In genomic region chr1:214720561-214720960, GRCh38 we compare ENCODE assay signal across 1 cellular context.
TF ChIP-seq lines count a peak whose summit lies in the region.

No MANE protein-coding gene starts in this region.

TF ChIP-seq in GM23338, 12 proteins besides CTCF, POLR2A, EP300 and RAD21 (continued from another document):
- TF ChIP-seq REST (IDR thresholded peaks at IDR 0.05; ENCODE audit: unreplicated experiment) = no peak
- TF ChIP-seq ZNF114 (CRISPR knock-in tag; IDR thresholded peaks at IDR 0.05) = no peak
- no peak for TF ChIP-seq NANOG (IDR thresholded peaks at IDR 0.05; ENCODE audit: borderline replicate concordance)
